ENCODE assay signal across 13 cellular contexts in the genomic region with DNA sequence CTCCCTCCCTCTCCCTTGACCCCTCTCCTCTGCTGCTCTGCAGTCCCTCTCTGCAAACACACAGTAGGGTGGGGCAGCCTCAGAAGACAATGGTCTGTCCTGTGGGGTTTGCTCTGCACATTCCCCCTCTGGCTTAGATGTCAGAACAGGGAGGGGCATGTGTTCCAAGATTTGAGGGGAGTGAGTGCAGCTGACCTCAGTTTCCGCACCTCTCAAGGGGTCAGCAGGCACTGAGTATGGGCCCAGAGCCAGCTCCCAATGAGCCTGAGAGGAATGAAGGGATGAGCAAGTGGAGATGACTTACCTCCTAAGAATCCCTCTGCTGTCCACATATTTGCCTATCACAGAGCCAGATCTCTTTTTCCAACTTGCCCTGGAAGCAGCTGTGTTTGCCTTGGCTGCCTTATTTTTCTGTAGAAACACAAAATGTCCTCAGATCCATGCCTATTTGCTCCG.
DNase-seq lines count a peak whose midpoint lies in the region; ATAC-seq and TF ChIP-seq lines count a peak whose summit lies in the region.
"Had no signal": no experiment of that assay in that cellular context is flagged by ENCODE, and none has a peak within 500 bp of the region (broad histone marks: within the 10 kb centered on the region; RNA-seq: fewer than 3 reads in every experiment).

No MANE protein-coding gene starts in this region.

- no peaks in the 10 kb centered on the region for H3K9me1 ChIP-seq in IMR-90 (ENCODE audit: insufficient read depth, low read length)

- no peak overlapping the region for H2AFZ ChIP-seq in IMR-90 (replicated peaks; ENCODE audit: low read length, poor library complexity)

- in situ Hi-C loops in IMR-90 (cut with MboI; ENCODE audit: low sequenced_read_pairs), result no loop called here

- H3K27ac ChIP-seq in IMR-90 (ENCODE audit: insufficient read depth, low read length), result no peak overlapping the region
- H3K27ac ChIP-seq: C4-2B, heart left ventricle, thyroid gland had no signal

- no peak overlapping the region for H2AK5ac ChIP-seq in IMR-90 (ENCODE audit: low read depth, low read length)

- no peak overlapping the region for H3K23ac ChIP-seq in IMR-90 (ENCODE audit: low read depth, low read length)

- H4K20me1 ChIP-seq in IMR-90 (ENCODE audit: insufficient read depth, low read length), result no peaks in the 10 kb centered on the region

- no peak overlapping the region for H3K9ac ChIP-seq in IMR-90 (ENCODE audit: low read depth, low read length)

- no peak overlapping the region for H2BK120ac ChIP-seq in IMR-90 (ENCODE audit: low read depth, low read length)

- no peak overlapping the region for H3K56ac ChIP-seq in IMR-90 (ENCODE audit: extremely low read depth, insufficient read depth, low read length)

- TF ChIP-seq POLR2A in IMR-90 (IDR thresholded peaks at IDR 0.05; ENCODE audit: low read depth, low read length), result no peak

- no peaks in the 10 kb centered on the region for H3K79me1 ChIP-seq in IMR-90 (ENCODE audit: low read depth in 1 of 2, low read length in 2 of 2)

- POLR2A ChIA-PET in IMR-90 (lab: Charles Lee; ENCODE audit: unreplicated experiment), result no interaction called here

- H3K4ac ChIP-seq in IMR-90 (ENCODE audit: low read depth, low read length), result no peak overlapping the region

- no peaks in the 10 kb centered on the region for H3K9me3 ChIP-seq in IMR-90 (ENCODE audit: control insufficient read depth, insufficient read depth, low read length)
- H3K9me3 ChIP-seq: heart left ventricle, thyroid gland had no signal

- H2BK20ac ChIP-seq in IMR-90 (ENCODE audit: low read depth, low read length), result no peak overlapping the region

- H3K14ac ChIP-seq in IMR-90 (replicated peaks; ENCODE audit: low read depth, low read length), result no peak overlapping the region

- H3K18ac ChIP-seq in IMR-90 (ENCODE audit: low read depth, low read length), result no peak overlapping the region

- intact Hi-C loops in IMR-90 (cut with micrococcal nuclease), result no loop called here

- dilution Hi-C loops in IMR-90 (cut with HindIII; ENCODE audit: low sequenced_read_pairs, unreplicated experiment), result no loop called here

- no peaks in the 10 kb centered on the region for H3K36me3 ChIP-seq in IMR-90 (ENCODE audit: control insufficient read depth, insufficient read depth, low read length)
- H3K36me3 ChIP-seq: thyroid gland had no signal

- no peak for TF ChIP-seq RAD21 in IMR-90 (IDR thresholded peaks at IDR 0.05; ENCODE audit: low read length)

- BruUV-seq in IMR-90 (replicated peaks; lab: Mats Ljungman, UMichigan), result no TSS peak

- CTCF ChIA-PET in IMR-90 (lab: Yijun Ruan, JAX), result no interaction called here

- H4K5ac ChIP-seq in IMR-90 (ENCODE audit: low read depth, low read length), result no peak overlapping the region

- peaks cover 11% of the 10 kb centered on the region for H3K27me3 ChIP-seq in IMR-90 (ENCODE audit: control insufficient read depth, insufficient read depth, low read length)
- H3K27me3 ChIP-seq: heart left ventricle, thyroid gland had no signal

- no peak overlapping the region for H2AK9ac ChIP-seq in IMR-90 (replicated peaks; ENCODE audit: low read depth, low read length, poor library complexity)

- no peak overlapping the region for H3K4me2 ChIP-seq in IMR-90 (ENCODE audit: low read depth, low read length)

- H2BK5ac ChIP-seq in IMR-90 (ENCODE audit: low read depth, low read length, poor library complexity, severe bottlenecking), result no peak overlapping the region

- H4K8ac ChIP-seq in IMR-90 (ENCODE audit: low read depth in 2 of 2, low read length in 2 of 2), result no peak overlapping the region

- H4K91ac ChIP-seq in IMR-90 (ENCODE audit: insufficient read depth, low read depth, low read length), result no peak overlapping the region

- no peak overlapping the region for H3K4me3 ChIP-seq in IMR-90 (ENCODE audit: insufficient read depth, low read depth, low read length)
- H3K4me3 ChIP-seq: heart left ventricle, thyroid gland had no signal

- no peaks in the 10 kb centered on the region for H3K4me1 ChIP-seq in IMR-90 (ENCODE audit: control insufficient read depth, insufficient read depth, low read length)

- no peak for ATAC-seq in IMR-90 (ENCODE audit: low read depth)
- no peak for ATAC-seq in GM19023 (IDR thresholded peaks at IDR 0.05; ENCODE audit: unreplicated experiment)
- ATAC-seq: HCT116 had no signal

- TF ChIP-seq CTCF in IMR-90 (conservative IDR thresholded peaks at IDR 0.05; ENCODE audit: low read depth, low read length), result no peak

- peak; percentile 29 for DNase-seq in AG08396 (ENCODE audit: low spot score)
- DNase-seq in IMR-90, result peak; percentile 36
- peak; percentile 54 for DNase-seq in brain pericyte (ENCODE audit: low read depth, low spot score)
- DNase-seq in lung microvascular endothelial cell (ENCODE audit: low read depth in 2 of 2), result peak; percentile 49 to 90
- no peak for DNase-seq in globus pallidus (ENCODE audit: low spot score)
- DNase-seq in activated CD4-positive, alpha-beta T cell treated with anti-CD3 and anti-CD28 coated beads for 1 hour, result no peak
- no peak for DNase-seq in RKO (ENCODE audit: low spot score)
- DNase-seq: activated CD4-positive, alpha-beta T cell treated with anti-CD3 and anti-CD28 coated beads, Interleukin-2, amount 10 ng/mL, durations not matched to agents 7 days and 5 days; heart left ventricle; thyroid gland had no signal

- WGBS in IMR-90 (ENCODE audit: extremely low coverage in 2 of 2, insufficient read length in 1 of 2), 2 experiments, result no CpG with 5 or more reads among the region's 2 CpGs

- no peak overlapping the region for H2BK15ac ChIP-seq in IMR-90 (ENCODE audit: low read depth, low read length)

TF ChIP-seq in IMR-90, 13 proteins besides CTCF, POLR2A, EP300 and RAD21:
- TF ChIP-seq CEBPB (IDR thresholded peaks at IDR 0.05; ENCODE audit: low read depth, low read length) (no peak), MAFK (IDR thresholded peaks at IDR 0.05; ENCODE audit: low read depth, low read length) (no peak), FOS (IDR thresholded peaks at IDR 0.05; ENCODE audit: low read depth, low read length) (no peak), NFE2L2 (IDR thresholded peaks at IDR 0.05; ENCODE audit: low read depth, low read length) (no peak), RFX5 (IDR thresholded peaks at IDR 0.05; ENCODE audit: low read depth, low read length) (no peak), BHLHE40 (IDR thresholded peaks at IDR 0.05; ENCODE audit: low read depth, low read length) (no peak), RCOR1 (IDR thresholded peaks at IDR 0.05; ENCODE audit: insufficient replicate concordance, low read length) (no peak), MAZ (IDR thresholded peaks at IDR 0.05; ENCODE audit: borderline replicate concordance, low read depth, low read length) (no peak), MXI1 (IDR thresholded peaks at IDR 0.05; ENCODE audit: borderline replicate concordance, low read depth, low read length) (no peak), CHD1 (IDR thresholded peaks at IDR 0.05; ENCODE audit: low read depth, low read length) (no peak), SMC3 (IDR thresholded peaks at IDR 0.05; ENCODE audit: low read depth, low read length) (no peak)
- TF ChIP-seq, protein P1, sequence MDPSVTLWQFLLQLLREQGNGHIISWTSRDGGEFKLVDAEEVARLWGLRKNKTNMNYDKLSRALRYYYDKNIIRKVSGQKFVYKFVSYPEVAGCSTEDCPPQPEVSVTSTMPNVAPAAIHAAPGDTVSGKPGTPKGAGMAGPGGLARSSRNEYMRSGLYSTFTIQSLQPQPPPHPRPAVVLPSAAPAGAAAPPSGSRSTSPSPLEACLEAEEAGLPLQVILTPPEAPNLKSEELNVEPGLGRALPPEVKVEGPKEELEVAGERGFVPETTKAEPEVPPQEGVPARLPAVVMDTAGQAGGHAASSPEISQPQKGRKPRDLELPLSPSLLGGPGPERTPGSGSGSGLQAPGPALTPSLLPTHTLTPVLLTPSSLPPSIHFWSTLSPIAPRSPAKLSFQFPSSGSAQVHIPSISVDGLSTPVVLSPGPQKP (IDR thresholded peaks at IDR 0.05; ENCODE audit: borderline replicate concordance, low read depth, low read length), result no peak
- TF ChIP-seq, protein P2, sequence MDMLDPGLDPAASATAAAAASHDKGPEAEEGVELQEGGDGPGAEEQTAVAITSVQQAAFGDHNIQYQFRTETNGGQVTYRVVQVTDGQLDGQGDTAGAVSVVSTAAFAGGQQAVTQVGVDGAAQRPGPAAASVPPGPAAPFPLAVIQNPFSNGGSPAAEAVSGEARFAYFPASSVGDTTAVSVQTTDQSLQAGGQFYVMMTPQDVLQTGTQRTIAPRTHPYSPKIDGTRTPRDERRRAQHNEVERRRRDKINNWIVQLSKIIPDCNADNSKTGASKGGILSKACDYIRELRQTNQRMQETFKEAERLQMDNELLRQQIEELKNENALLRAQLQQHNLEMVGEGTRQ (IDR thresholded peaks at IDR 0.05; ENCODE audit: low read depth, low read length), result no peak

Comparison
In these comparisons a context has a peak if more than half of its experiments do, and no peak if none do; other contexts are left out.
1. DNase-seq: peak in AG08396 (single experiment), IMR-90 (single experiment), brain pericyte (single experiment) and lung microvascular endothelial cell (2 of 2); none in globus pallidus (single experiment), activated CD4-positive, alpha-beta T cell treated with anti-CD3 and anti-CD28 coated beads for 1 hour (single experiment) and RKO (single experiment).